In the genomic region with DNA sequence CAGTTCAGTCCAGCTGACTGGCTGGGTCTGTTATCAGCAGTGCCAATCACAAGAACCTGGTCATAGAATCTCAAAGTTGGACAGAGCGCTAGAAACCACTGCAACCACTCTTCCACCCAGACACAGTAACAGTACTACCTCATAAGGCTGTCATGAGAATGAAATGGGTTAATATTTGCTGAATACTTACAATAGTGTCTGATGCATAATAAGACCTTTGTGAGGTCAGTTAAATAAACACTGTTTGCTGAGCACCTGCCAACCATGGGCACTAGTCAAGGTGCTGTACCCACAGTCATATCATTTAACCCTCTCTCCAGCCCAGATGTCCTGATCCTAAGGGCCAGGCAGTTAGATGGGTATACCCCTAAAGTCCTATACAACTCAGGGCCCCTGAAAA, we compare ENCODE assay signal across 9 cellular contexts. TPM values are rescaled to one million over a fixed set of nuclear protein-coding genes. Genes with fewer than 3 reads are reported as not detected.
A peak's percentile ranks its signal among the peaks of the same experiment; 100 is the strongest.
DNase-seq lines count a peak whose midpoint lies in the region; ATAC-seq, FAIRE-seq and TF ChIP-seq lines count a peak whose summit lies in the region.
"Not testable (repeated sequence)": the region's sequence is repeated elsewhere in the genome, so short reads cannot be mapped to it uniquely, and the experiment has no call there.
"Had no signal": no experiment of that assay in that cellular context is flagged by ENCODE, and none has a peak within 500 bp of the region (broad histone marks: within the 10 kb centered on the region; RNA-seq: fewer than 3 reads in every experiment).

No MANE protein-coding gene starts in this region.

- not testable (repeated sequence) for H3K4me1 Mint-ChIP-seq in type B pancreatic cell (ENCODE audit: unreplicated experiment)

- not testable (repeated sequence) for H3K4me3 Mint-ChIP-seq in type B pancreatic cell

- not testable (repeated sequence) for TF ChIP-seq POLR2A in GM12892 (IDR thresholded peaks at IDR 0.05; ENCODE audit: low read depth, low read length); right lobe of liver (IDR thresholded peaks at IDR 0.05)

- peak; percentile 73 for FAIRE-seq in GM12892 (lab: Jason Lieb, UNC)
- peak; percentile 93 for FAIRE-seq in bronchial epithelial cell (lab: Jason Lieb, UNC)

- not testable (repeated sequence) for H3K4me3 ChIP-seq in bronchial epithelial cell (ENCODE audit: low read depth, low read length); right lobe of liver

- not testable (repeated sequence) for H3K9me3 Mint-ChIP-seq in type B pancreatic cell

- no CpG with 5 or more reads among the region's 1 CpG for WGBS in right lobe of liver (ENCODE audit: insufficient coverage, low coverage, low lambda C conversion rate, missing lambda C conversion rate)

- H3K36me3 ChIP-seq in bronchial epithelial cell (ENCODE audit: control insufficient read depth, insufficient read depth, low read length); right lobe of liver: not testable (repeated sequence)

- H3K9me3 ChIP-seq in right lobe of liver = not testable (repeated sequence)

- H3K27me3 Mint-ChIP-seq in type B pancreatic cell = not testable (repeated sequence)

- not testable (repeated sequence) for H3K27me3 ChIP-seq in bronchial epithelial cell (ENCODE audit: control insufficient read depth, insufficient read depth, low read length); right lobe of liver

- not testable (repeated sequence) for TF ChIP-seq CTCF in VCaP (conservative IDR thresholded peaks at IDR 0.05); bronchial epithelial cell (IDR thresholded peaks at IDR 0.05; ENCODE audit: insufficient read depth, low read length, severe bottlenecking); right lobe of liver (IDR thresholded peaks at IDR 0.05); type B pancreatic cell (conservative IDR thresholded peaks at IDR 0.05)

- H3K27ac Mint-ChIP-seq in type B pancreatic cell = peak overlapping the region; percentile 10

- DNase-seq in COLO668 (lab: John Stamatoyannopoulos, UW; ENCODE audit: unreplicated experiment) (peak; percentile 18), NCI-H2107 treated with DMSO at 0.1 percent for 48 hours (lab: John Stamatoyannopoulos, UW; ENCODE audit: unreplicated experiment) (peak; percentile 3), NCI-H774 (lab: John Stamatoyannopoulos, UW) (peak; percentile 88)
- DNase-seq in GM12892 (ENCODE audit: insufficient read length); bronchial epithelial cell (ENCODE audit: low read depth); right lobe of liver; type B pancreatic cell (ENCODE audit: extremely low spot score, unreplicated experiment): not testable (repeated sequence)

- H3K4me1 ChIP-seq in right lobe of liver = not testable (repeated sequence)

- ATAC-seq in right lobe of liver = peak; percentile 51 to 76 (median 66)

- peak overlapping the region; percentile 29; the same call in 1 of the 2 replicates for H3K27ac ChIP-seq in VCaP
- not testable (repeated sequence) for H3K27ac ChIP-seq in right lobe of liver

- H3K36me3 Mint-ChIP-seq in type B pancreatic cell = not testable (repeated sequence)

- intact Hi-C loops in right lobe of liver (cut with DNase I) = not testable (repeated sequence)

RNA-seq across cellular contexts. Expression of gene SMCO4, which starts 44.2 kb away (rescaled TPM):
- polyA plus RNA-seq in GM12892 (2012; ENCODE audit: missing spikeins) = 20.8 TPM
- total RNA-seq in bronchial epithelial cell = 2.4 and 18.1 TPM in 2 replicates
- 100 to 1,000 TPM in 1 of 6 experiments, 10 to 100 TPM in 5; 43.5 to 106 (median 51.8) TPM for total RNA-seq in right lobe of liver
- 18.2 and 28.3 TPM in 2 replicates for total RNA-seq in type B pancreatic cell (ENCODE audit: low replicate concordance)
- total RNA-seq: G401 had no signal
